ENCODE assay signal across 21 cellular contexts in genomic region chr14:97944380-97944779, GRCh38.
"Had no signal": no experiment of that assay in that cellular context is flagged by ENCODE, and none has a peak within 500 bp of the region (broad histone marks: within the 10 kb centered on the region; RNA-seq: fewer than 3 reads in every experiment).

No MANE protein-coding gene starts in this region.

- DNase-seq: activated CD4-positive, CD25-positive, alpha-beta regulatory T cell treated with anti-CD3 and anti-CD28 coated beads, Interleukin-2, amount 50 U/mL, for 72 hours; activated naive CD4-positive, alpha-beta T cell treated with anti-CD3 and anti-CD28 coated beads, Interleukin-2, amount 10 ng/mL, durations not matched to agents 7 days and 5 days; dorsolateral prefrontal cortex; effector memory CD4-positive, alpha-beta T cell; erythroblast; gastrocnemius medialis; glutamatergic neuron; islet precursor cell; left ventricle myocardium inferior; mesendoderm; right cardiac atrium; SK-N-SH; stomach; SW 1271; T-helper 17 cell; T1000; thyroid gland; upper lobe of left lung; WERI-Rb-1 had no signal

- H3K4me3 Mint-ChIP-seq: activated naive CD4-positive, alpha-beta T cell treated with anti-CD3 and anti-CD28 coated beads, Interleukin-2, amount 10 ng/mL, durations not matched to agents 7 days and 5 days; brain; natural killer cell treated with Interleukin-12 subunit alpha and Interleukin-12 subunit beta and Interleukin-15 and Interleukin-18, amount 100 ng/mL, for 72 hours; T-helper 17 cell had no signal

- H3K4me1 Mint-ChIP-seq: activated naive CD4-positive, alpha-beta T cell treated with anti-CD3 and anti-CD28 coated beads, Interleukin-2, amount 10 ng/mL, durations not matched to agents 7 days and 5 days; T-helper 17 cell had no signal

- H3K36me3 Mint-ChIP-seq: brain had no signal

- H3K27ac Mint-ChIP-seq: activated naive CD4-positive, alpha-beta T cell treated with anti-CD3 and anti-CD28 coated beads, Interleukin-2, amount 10 ng/mL, durations not matched to agents 7 days and 5 days; brain; natural killer cell treated with Interleukin-12 subunit alpha and Interleukin-12 subunit beta and Interleukin-15 and Interleukin-18, amount 100 ng/mL, for 72 hours; T-helper 17 cell had no signal

- ATAC-seq: gastrocnemius medialis; natural killer cell treated with Interleukin-12 subunit alpha and Interleukin-12 subunit beta and Interleukin-15 and Interleukin-18, amount 100 ng/mL, for 72 hours; right cardiac atrium; T-helper 17 cell had no signal

- H3K27me3 Mint-ChIP-seq: activated naive CD4-positive, alpha-beta T cell treated with anti-CD3 and anti-CD28 coated beads, Interleukin-2, amount 10 ng/mL, durations not matched to agents 7 days and 5 days; T-helper 17 cell had no signal

- H3K9me3 Mint-ChIP-seq: natural killer cell treated with Interleukin-12 subunit alpha and Interleukin-12 subunit beta and Interleukin-15 and Interleukin-18, amount 100 ng/mL, for 72 hours had no signal
